ENCODE assay signal across 8 cellular contexts in genomic region chr5:81751836-81752643, GRCh38. TPM values are rescaled to one million over a fixed set of nuclear protein-coding genes. Genes with fewer than 3 reads are reported as not detected.
A peak's percentile ranks its signal among the peaks of the same experiment; 100 is the strongest.
DNase-seq lines count a peak whose midpoint lies in the region; ATAC-seq and TF ChIP-seq lines count a peak whose summit lies in the region.

No MANE protein-coding gene starts in this region.

- peaks cover 26% of the 10 kb centered on the region for H3K4me1 Mint-ChIP-seq in activated T-helper 2 cell treated with anti-CD3 and anti-CD28 coated beads, Interferon-gamma antibody, Interleukin-2, Interleukin-4, amounts not matched to agents 10 μg/mL and 5 μg/mL and 100 μg/mL, durations not matched to agents 14 hours and 24 hours and 36 hours (ENCODE audit: low read depth)

- H3K4me3 Mint-ChIP-seq in activated T-helper 2 cell treated with anti-CD3 and anti-CD28 coated beads, Interferon-gamma antibody, Interleukin-2, Interleukin-4, amounts not matched to agents 10 μg/mL and 5 μg/mL and 100 μg/mL, durations not matched to agents 14 hours and 24 hours and 36 hours (ENCODE audit: low read depth): peak overlapping the region; percentile 71

- H3K27me3 Mint-ChIP-seq in activated T-helper 2 cell treated with anti-CD3 and anti-CD28 coated beads, Interferon-gamma antibody, Interleukin-2, Interleukin-4, amounts not matched to agents 10 μg/mL and 5 μg/mL and 100 μg/mL, durations not matched to agents 14 hours and 24 hours and 36 hours (ENCODE audit: low read depth): peaks cover 15% of the 10 kb centered on the region

- peak overlapping the region; percentile 16 for H3K27ac Mint-ChIP-seq in activated T-helper 2 cell treated with anti-CD3 and anti-CD28 coated beads, Interferon-gamma antibody, Interleukin-2, Interleukin-4, amounts not matched to agents 10 μg/mL and 5 μg/mL and 100 μg/mL, durations not matched to agents 14 hours and 24 hours and 36 hours

- intact Hi-C loops in activated T-helper 2 cell treated with anti-CD3 and anti-CD28 coated beads, Interferon-gamma antibody, Interleukin-2, Interleukin-4, amounts not matched to agents 10 μg/mL and 5 μg/mL and 100 μg/mL, durations not matched to agents 14 hours and 24 hours and 36 hours (cut with micrococcal nuclease): loop anchor here (1.0 to 5.0 kb wide), 5 partner anchors 99 to 450 kb away; partner anchors contain the start of gene ZCCHC9
- intact Hi-C loops in head of caudate nucleus (cut with DNase I): loop anchor here (1.0 to 10.0 kb wide), 5 partner anchors 35 to 413 kb away; no protein-coding TSS in a partner anchor
- intact Hi-C loops in posterior vena cava (cut with DNase I): loop anchor here (2.0 to 10.0 kb wide), 5 partner anchors 99 to 413 kb away; partner anchors contain the start of gene ATG10 (in 1 of the 2)

- H3K9me3 Mint-ChIP-seq in activated T-helper 2 cell treated with anti-CD3 and anti-CD28 coated beads, Interferon-gamma antibody, Interleukin-2, Interleukin-4, amounts not matched to agents 10 μg/mL and 5 μg/mL and 100 μg/mL, durations not matched to agents 14 hours and 24 hours and 36 hours: no peaks in the 10 kb centered on the region

- no peak for TF ChIP-seq CTCF in C4-2B (conservative IDR thresholded peaks at IDR 0.05)

- H3K27ac ChIP-seq in C4-2B: peak overlapping the region; percentile 88

- H3K36me3 Mint-ChIP-seq in activated T-helper 2 cell treated with anti-CD3 and anti-CD28 coated beads, Interferon-gamma antibody, Interleukin-2, Interleukin-4, amounts not matched to agents 10 μg/mL and 5 μg/mL and 100 μg/mL, durations not matched to agents 14 hours and 24 hours and 36 hours (ENCODE audit: low read depth): no peaks in the 10 kb centered on the region

- no peak for ATAC-seq in GM21528 (IDR thresholded peaks at IDR 0.05; ENCODE audit: low FRiP score, unreplicated experiment)

- DNase-seq in HT-29 (ENCODE audit: low spot score) (peak; percentile 9), head of caudate nucleus (peak in 37 of 42 donors; percentile 13 to 76 (median 47)), posterior vena cava (ENCODE audit: low spot score) (peak; percentile 83), NCI-H2029 (lab: John Stamatoyannopoulos, UW) (no peak)
- DNase-seq in activated T-helper 2 cell treated with anti-CD3 and anti-CD28 coated beads, Interferon-gamma antibody, Interleukin-2, Interleukin-4, amounts not matched to agents 10 μg/mL and 5 μg/mL and 100 μg/mL, durations not matched to agents 14 hours and 24 hours and 36 hours (ENCODE audit: low spot score): no peak
- no peak for DNase-seq in activated CD4-positive, CD25-positive, alpha-beta regulatory T cell treated with anti-CD3 and anti-CD28 coated beads, Interleukin-2, amount 50 U/mL, for 72 hours

RNA-seq across cellular contexts. Expression of gene SSBP2, which starts 1.1 kb away (rescaled TPM):
- total RNA-seq in HT-29 (2014; rRNA removed; shearing (Covaris generic)): 3.4 and 4.7 TPM in 2 replicates
- 24.3 and 29.5 TPM in 2 replicates for total RNA-seq in activated T-helper 2 cell treated with anti-CD3 and anti-CD28 coated beads, Interferon-gamma antibody, Interleukin-2, Interleukin-4, amounts not matched to agents 10 μg/mL and 5 μg/mL and 100 μg/mL, durations not matched to agents 14 hours and 24 hours and 36 hours
- total RNA-seq in posterior vena cava: 10 to 100 TPM; 68.7 to 88.6 TPM

Comparison
In these comparisons a context has a peak if more than half of its experiments do, and no peak if none do; other contexts are left out.
1. DNase-seq: peak in HT-29 (single experiment), head of caudate nucleus (37 of 42) and posterior vena cava (single experiment); none in activated T-helper 2 cell treated with anti-CD3 and anti-CD28 coated beads, Interferon-gamma antibody, Interleukin-2, Interleukin-4, amounts not matched to agents 10 μg/mL and 5 μg/mL and 100 μg/mL, durations not matched to agents 14 hours and 24 hours and 36 hours (single experiment), activated CD4-positive, CD25-positive, alpha-beta regulatory T cell treated with anti-CD3 and anti-CD28 coated beads, Interleukin-2, amount 50 U/mL, for 72 hours (single experiment) and NCI-H2029 (single experiment).